Comparison of ENCODE assay signal across 1 cellular context in the genomic region with DNA sequence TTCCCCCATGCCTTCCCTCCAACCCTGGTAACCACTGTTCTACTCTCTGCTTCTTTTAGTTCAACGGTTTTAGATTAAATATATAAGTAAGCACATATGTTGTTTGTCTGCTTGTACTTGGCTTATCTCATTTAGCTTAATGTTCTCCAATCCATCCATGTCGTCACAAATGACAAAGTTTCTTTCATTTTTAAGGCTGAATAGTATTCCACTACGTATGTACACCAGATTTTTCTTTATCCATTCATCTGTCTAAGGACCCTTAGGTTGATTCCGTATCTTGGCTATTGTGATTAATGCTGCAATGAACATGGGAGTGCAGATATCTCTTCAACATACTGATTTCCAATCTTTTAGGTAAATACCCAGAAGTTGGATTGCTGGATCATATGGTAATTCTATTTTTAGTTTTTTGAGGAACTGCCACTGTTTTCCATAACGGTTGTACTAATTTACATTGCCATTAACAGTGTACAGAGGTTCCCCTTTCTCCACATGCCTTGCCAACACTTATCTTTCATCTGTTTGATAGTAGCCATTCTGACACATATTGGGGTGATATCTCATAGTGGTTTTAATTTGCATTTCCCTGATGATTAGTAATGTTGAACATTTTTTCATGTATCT.
A peak's percentile ranks its signal among the peaks of the same experiment; 100 is the strongest.
TF ChIP-seq lines count a peak whose summit lies in the region.

No MANE protein-coding gene starts in this region.

TF ChIP-seq in K562, 482 proteins besides CTCF, POLR2A, EP300 and RAD21:
- peak; percentile 85 for TF ChIP-seq MEF2D (tag; conservative IDR thresholded peaks at IDR 0.05; ENCODE audit: low read depth)
- TF ChIP-seq FOXA3 (CRISPR knock-in tag; conservative IDR thresholded peaks at IDR 0.05 in 1 of 2, IDR thresholded peaks at IDR 0.05 in 1 of 2), result peak in 1 of 2 experiments; percentile 71; a peak in 1 of 4 replicates
- no peak for TF ChIP-seq PML (IDR thresholded peaks at IDR 0.05; ENCODE audit: low read length)
- TF ChIP-seq RBM25 (IDR thresholded peaks at IDR 0.05; ENCODE audit: low read depth, low read length, severe bottlenecking), result no peak
- no peak for TF ChIP-seq RBM14 (IDR thresholded peaks at IDR 0.05; ENCODE audit: borderline replicate concordance, insufficient read depth, low read depth, low read length)
- peak; percentile 44; the same call in 1 of the 2 replicates for TF ChIP-seq SPI1 (IDR thresholded peaks at IDR 0.05; ENCODE audit: borderline replicate concordance, low read depth, low read length)
- TF ChIP-seq, protein P1, sequence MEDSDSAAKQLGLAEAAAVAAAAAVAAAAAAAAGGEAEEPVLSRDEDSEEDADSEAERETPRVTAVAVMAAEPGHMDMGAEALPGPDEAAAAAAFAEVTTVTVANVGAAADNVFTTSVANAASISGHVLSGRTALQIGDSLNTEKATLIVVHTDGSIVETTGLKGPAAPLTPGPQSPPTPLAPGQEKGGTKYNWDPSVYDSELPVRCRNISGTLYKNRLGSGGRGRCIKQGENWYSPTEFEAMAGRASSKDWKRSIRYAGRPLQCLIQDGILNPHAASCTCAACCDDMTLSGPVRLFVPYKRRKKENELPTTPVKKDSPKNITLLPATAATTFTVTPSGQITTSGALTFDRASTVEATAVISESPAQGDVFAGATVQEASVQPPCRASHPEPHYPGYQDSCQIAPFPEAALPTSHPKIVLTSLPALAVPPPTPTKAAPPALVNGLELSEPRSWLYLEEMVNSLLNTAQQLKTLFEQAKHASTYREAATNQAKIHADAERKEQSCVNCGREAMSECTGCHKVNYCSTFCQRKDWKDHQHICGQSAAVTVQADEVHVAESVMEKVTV (CRISPR knock-in tag; IDR thresholded peaks at IDR 0.05), result no peak
- TF ChIP-seq MEF2A (IDR thresholded peaks at IDR 0.05; ENCODE audit: control insufficient read depth, low read depth, low read length), result no peak
- no peak for TF ChIP-seq HNRNPK (IDR thresholded peaks at IDR 0.05; ENCODE audit: low read depth, low read length, poor library complexity, severe bottlenecking)
- no peak for TF ChIP-seq EHMT2 (IDR thresholded peaks at IDR 0.05)
- no peak for TF ChIP-seq ZFP1 (CRISPR knock-in tag; IDR thresholded peaks at IDR 0.05)
- TF ChIP-seq GTF2E2 (tag; IDR thresholded peaks at IDR 0.05), result no peak
- TF ChIP-seq NCOR1 (IDR thresholded peaks at IDR 0.05), result no peak
- no peak for TF ChIP-seq ZNF717 (CRISPR knock-in tag; IDR thresholded peaks at IDR 0.05)
- no peak for TF ChIP-seq RNF2 (IDR thresholded peaks at IDR 0.05)
- TF ChIP-seq, protein P2, sequence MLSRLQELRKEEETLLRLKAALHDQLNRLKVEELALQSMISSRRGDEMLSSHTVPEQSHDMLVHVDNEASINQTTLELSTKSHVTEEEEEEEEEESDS (CRISPR knock-in tag; IDR thresholded peaks at IDR 0.05), result no peak
- no peak for TF ChIP-seq E2F3 (CRISPR knock-in tag; IDR thresholded peaks at IDR 0.05)
- TF ChIP-seq, protein P3, sequence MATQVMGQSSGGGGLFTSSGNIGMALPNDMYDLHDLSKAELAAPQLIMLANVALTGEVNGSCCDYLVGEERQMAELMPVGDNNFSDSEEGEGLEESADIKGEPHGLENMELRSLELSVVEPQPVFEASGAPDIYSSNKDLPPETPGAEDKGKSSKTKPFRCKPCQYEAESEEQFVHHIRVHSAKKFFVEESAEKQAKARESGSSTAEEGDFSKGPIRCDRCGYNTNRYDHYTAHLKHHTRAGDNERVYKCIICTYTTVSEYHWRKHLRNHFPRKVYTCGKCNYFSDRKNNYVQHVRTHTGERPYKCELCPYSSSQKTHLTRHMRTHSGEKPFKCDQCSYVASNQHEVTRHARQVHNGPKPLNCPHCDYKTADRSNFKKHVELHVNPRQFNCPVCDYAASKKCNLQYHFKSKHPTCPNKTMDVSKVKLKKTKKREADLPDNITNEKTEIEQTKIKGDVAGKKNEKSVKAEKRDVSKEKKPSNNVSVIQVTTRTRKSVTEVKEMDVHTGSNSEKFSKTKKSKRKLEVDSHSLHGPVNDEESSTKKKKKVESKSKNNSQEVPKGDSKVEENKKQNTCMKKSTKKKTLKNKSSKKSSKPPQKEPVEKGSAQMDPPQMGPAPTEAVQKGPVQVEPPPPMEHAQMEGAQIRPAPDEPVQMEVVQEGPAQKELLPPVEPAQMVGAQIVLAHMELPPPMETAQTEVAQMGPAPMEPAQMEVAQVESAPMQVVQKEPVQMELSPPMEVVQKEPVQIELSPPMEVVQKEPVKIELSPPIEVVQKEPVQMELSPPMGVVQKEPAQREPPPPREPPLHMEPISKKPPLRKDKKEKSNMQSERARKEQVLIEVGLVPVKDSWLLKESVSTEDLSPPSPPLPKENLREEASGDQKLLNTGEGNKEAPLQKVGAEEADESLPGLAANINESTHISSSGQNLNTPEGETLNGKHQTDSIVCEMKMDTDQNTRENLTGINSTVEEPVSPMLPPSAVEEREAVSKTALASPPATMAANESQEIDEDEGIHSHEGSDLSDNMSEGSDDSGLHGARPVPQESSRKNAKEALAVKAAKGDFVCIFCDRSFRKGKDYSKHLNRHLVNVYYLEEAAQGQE (CRISPR knock-in tag; IDR thresholded peaks at IDR 0.05; ENCODE audit: low read depth), result no peak
- peak; percentile 51 for TF ChIP-seq ZNF146 (CRISPR knock-in tag; IDR thresholded peaks at IDR 0.05; ENCODE audit: unreplicated experiment)
- TF ChIP-seq SUPT5H (IDR thresholded peaks at IDR 0.05), result no peak
- TF ChIP-seq MNT (conservative IDR thresholded peaks at IDR 0.05), result no peak
TF ChIP-seq in K562: peak in this region for 4.
